Comparison of ENCODE assay signal across 22 cellular contexts in the genomic region with DNA sequence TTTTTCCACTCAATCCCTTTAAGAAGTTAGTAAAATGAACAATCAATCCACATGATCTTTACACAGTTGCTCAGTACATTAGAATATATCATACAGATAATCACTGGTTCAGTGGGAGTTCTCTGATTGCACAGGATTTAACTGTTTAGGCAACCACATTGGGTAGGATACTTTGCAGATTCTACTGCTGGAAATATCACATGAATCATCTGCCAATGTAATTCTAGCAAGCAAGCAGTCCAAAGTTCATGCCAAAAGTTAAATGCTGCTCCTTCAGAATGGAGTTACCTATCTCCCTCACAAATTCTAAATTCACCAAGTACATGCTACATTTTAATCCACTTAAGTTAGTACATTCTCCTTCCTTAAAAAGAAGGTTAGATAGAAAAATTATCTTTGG. TPM values are rescaled to one million over a fixed set of nuclear protein-coding genes. Genes with fewer than 3 reads are reported as not detected.
DNase-seq lines count a peak whose midpoint lies in the region; ATAC-seq, FAIRE-seq and TF ChIP-seq lines count a peak whose summit lies in the region.
"Had no signal": no experiment of that assay in that cellular context is flagged by ENCODE, and none has a peak within 500 bp of the region (broad histone marks: within the 10 kb centered on the region; RNA-seq: fewer than 3 reads in every experiment).

No MANE protein-coding gene starts in this region.

- no peak for FAIRE-seq in astrocyte (lab: Jason Lieb, UNC)
- FAIRE-seq in HTR-8/SVneo (lab: Jason Lieb, UNC), result no peak
- FAIRE-seq: A549 had no signal

- no peak overlapping the region for H2AK9ac ChIP-seq in IMR-90 (replicated peaks; ENCODE audit: low read depth, low read length, poor library complexity)

- H3K79me2 ChIP-seq in astrocyte (ENCODE audit: insufficient read depth, low read length), result no peaks in the 10 kb centered on the region

- H3K4me3 Mint-ChIP-seq in astrocyte (ENCODE audit: unreplicated experiment) (no peak overlapping the region), chondrocyte (ENCODE audit: unreplicated experiment) (no peak overlapping the region)
- no peak overlapping the region for H3K4me3 Mint-ChIP-seq in natural killer cell treated with Interleukin-12 subunit alpha and Interleukin-12 subunit beta and Interleukin-15 and Interleukin-18, amount 100 ng/mL, for 72 hours
- H3K4me3 Mint-ChIP-seq: naive thymus-derived CD8-positive, alpha-beta T cell; WTC11 had no signal

- H3K27ac Mint-ChIP-seq in astrocyte (ENCODE audit: unreplicated experiment) (no peak overlapping the region), chondrocyte (ENCODE audit: unreplicated experiment) (no peak overlapping the region)
- no peak overlapping the region for H3K27ac Mint-ChIP-seq in natural killer cell treated with Interleukin-12 subunit alpha and Interleukin-12 subunit beta and Interleukin-15 and Interleukin-18, amount 100 ng/mL, for 72 hours
- H3K27ac Mint-ChIP-seq: naive thymus-derived CD8-positive, alpha-beta T cell; WTC11 had no signal

- no peak overlapping the region for H2BK15ac ChIP-seq in IMR-90 (ENCODE audit: low read depth, low read length)

- no peak overlapping the region for H3K23ac ChIP-seq in IMR-90 (ENCODE audit: low read depth, low read length)

- TF ChIP-seq POLR2A in IMR-90 (IDR thresholded peaks at IDR 0.05; ENCODE audit: low read depth, low read length), result no peak

- H2BK5ac ChIP-seq in IMR-90 (ENCODE audit: low read depth, low read length, poor library complexity, severe bottlenecking), result peak overlapping the region; percentile 24

- CTCF ChIA-PET in IMR-90 (lab: Yijun Ruan, JAX), result interaction anchor here (1.5 kb wide), 1 partner anchor 43 kb away, joined by 4 read pairs; no protein-coding TSS in a partner anchor

- H3K9ac ChIP-seq in IMR-90 (ENCODE audit: low read depth, low read length), result no peak overlapping the region
- H3K9ac ChIP-seq in astrocyte (ENCODE audit: low read length), result no peak overlapping the region

- POLR2A ChIA-PET in IMR-90 (lab: Charles Lee; ENCODE audit: unreplicated experiment), result no interaction called here

- H2BK20ac ChIP-seq in IMR-90 (ENCODE audit: low read depth, low read length), result no peak overlapping the region

- H4K5ac ChIP-seq in IMR-90 (ENCODE audit: low read depth, low read length), result no peak overlapping the region

- no peak overlapping the region for H3K27ac ChIP-seq in IMR-90 (ENCODE audit: insufficient read depth, low read length)
- no peak overlapping the region for H3K27ac ChIP-seq in astrocyte (ENCODE audit: low read depth, low read length)
- H3K27ac ChIP-seq: A549, adrenal gland, left ventricle myocardium inferior, SJCRH30, vagina had no signal

- H3K36me3 ChIP-seq in IMR-90 (ENCODE audit: control insufficient read depth, insufficient read depth, low read length), result no peaks in the 10 kb centered on the region
- no peaks in the 10 kb centered on the region for H3K36me3 ChIP-seq in astrocyte (ENCODE audit: insufficient read depth, low read length)
- H3K36me3 ChIP-seq: adrenal gland, left ventricle myocardium inferior, SJCRH30, vagina had no signal

- H3K36me3 Mint-ChIP-seq in astrocyte (ENCODE audit: low read depth, unreplicated experiment) (no peaks in the 10 kb centered on the region), chondrocyte (ENCODE audit: low read depth) (no peaks in the 10 kb centered on the region)
- H3K36me3 Mint-ChIP-seq in natural killer cell treated with Interleukin-12 subunit alpha and Interleukin-12 subunit beta and Interleukin-15 and Interleukin-18, amount 100 ng/mL, for 72 hours, result peaks cover 2% of the 10 kb centered on the region
- H3K36me3 Mint-ChIP-seq: naive thymus-derived CD8-positive, alpha-beta T cell; WTC11 had no signal

- no peak overlapping the region for H3K18ac ChIP-seq in IMR-90 (ENCODE audit: low read depth, low read length)

- H3K14ac ChIP-seq in IMR-90 (replicated peaks; ENCODE audit: low read depth, low read length), result no peak overlapping the region

- in situ Hi-C loops in IMR-90 (cut with MboI; ENCODE audit: low sequenced_read_pairs), result no loop called here

- intact Hi-C loops in IMR-90 (cut with micrococcal nuclease), result no loop called here

- H3K4me1 ChIP-seq in IMR-90 (ENCODE audit: control insufficient read depth, insufficient read depth, low read length), result peaks cover 8% of the 10 kb centered on the region
- no peaks in the 10 kb centered on the region for H3K4me1 ChIP-seq in astrocyte (ENCODE audit: insufficient read depth, low read length)
- H3K4me1 ChIP-seq: A549, adrenal gland, left ventricle myocardium inferior, SJCRH30, vagina had no signal

- no peak for TF ChIP-seq RAD21 in IMR-90 (IDR thresholded peaks at IDR 0.05; ENCODE audit: low read length)

- H4K20me1 ChIP-seq in IMR-90 (ENCODE audit: insufficient read depth, low read length) (no peaks in the 10 kb centered on the region), astrocyte (ENCODE audit: insufficient read depth, low read length) (no peaks in the 10 kb centered on the region)

- no peak overlapping the region for H3K4ac ChIP-seq in IMR-90 (ENCODE audit: low read depth, low read length)

- peaks cover 3% of the 10 kb centered on the region; the same call in 1 of the 2 replicates for H3K9me1 ChIP-seq in IMR-90 (ENCODE audit: insufficient read depth, low read length)

- TF ChIP-seq CTCF in AG10803 (conservative IDR thresholded peaks at IDR 0.05; ENCODE audit: low read length), result no peak
- TF ChIP-seq CTCF in IMR-90 (conservative IDR thresholded peaks at IDR 0.05; ENCODE audit: low read depth, low read length), result no peak
- no peak for TF ChIP-seq CTCF in astrocyte (IDR thresholded peaks at IDR 0.05; ENCODE audit: insufficient read depth, low read depth, low read length)
- TF ChIP-seq CTCF in foreskin fibroblast (IDR thresholded peaks at IDR 0.05; ENCODE audit: low read depth, low read length), result no peak
- TF ChIP-seq CTCF in chondrocyte (IDR thresholded peaks at IDR 0.05), result no peak

- H3K4me3 ChIP-seq in AG10803 (ENCODE audit: low read length) (no peak overlapping the region), IMR-90 (ENCODE audit: insufficient read depth, low read depth, low read length) (no peak overlapping the region), astrocyte (ENCODE audit: insufficient read depth, low read depth, low read length) (no peak overlapping the region), foreskin fibroblast (ENCODE audit: low read depth in 1 of 2, low read length in 2 of 2) (no peak overlapping the region)
- H3K4me3 ChIP-seq: A549, adrenal gland, left ventricle myocardium inferior, SJCRH30, vagina had no signal

- H3K9me3 Mint-ChIP-seq in astrocyte (ENCODE audit: unreplicated experiment), result no peaks in the 10 kb centered on the region
- peaks cover 7% of the 10 kb centered on the region for H3K9me3 Mint-ChIP-seq in chondrocyte (ENCODE audit: low read depth)
- peaks cover 14% of the 10 kb centered on the region for H3K9me3 Mint-ChIP-seq in natural killer cell treated with Interleukin-12 subunit alpha and Interleukin-12 subunit beta and Interleukin-15 and Interleukin-18, amount 100 ng/mL, for 72 hours

- no peak for ATAC-seq in IMR-90 (ENCODE audit: low read depth)
- no peak for ATAC-seq in natural killer cell treated with Interleukin-12 subunit alpha and Interleukin-12 subunit beta and Interleukin-15 and Interleukin-18, amount 100 ng/mL, for 72 hours
- ATAC-seq: A549; naive thymus-derived CD8-positive, alpha-beta T cell; stimulated activated naive CD8-positive, alpha-beta T cell treated with anti-CD3 and anti-CD28 coated beads, Interleukin-15, Interleukin-2, amounts not matched to agents 100 U/mL and 50 U/mL, for 24 hours; WTC11 had no signal

- DNase-seq in AG10803 (ENCODE audit: low read depth) (peak; percentile 8), IMR-90 (peak; percentile 21), astrocyte (ENCODE audit: low read depth) (peak; percentile 10), foreskin fibroblast (peak; percentile 22 to 61), chondrocyte (ENCODE audit: low spot score) (no peak), HTR-8/SVneo (ENCODE audit: insufficient read length, low spot score) (no peak), superior temporal gyrus (ENCODE audit: extremely low spot score) (no peak)
- DNase-seq in natural killer cell treated with Interleukin-12 subunit alpha and Interleukin-12 subunit beta and Interleukin-15 and Interleukin-18, amount 100 ng/mL, for 72 hours (ENCODE audit: low spot score), result no peak
- DNase-seq: activated naive CD4-positive, alpha-beta T cell treated with Interleukin-2 at 50 U/mL for 16 hours; adrenal gland; effector CD4-positive, alpha-beta T cell; erythroblast; left ventricle myocardium inferior; naive thymus-derived CD8-positive, alpha-beta T cell; NCI-H187; NCI-H2171 treated with DMSO at 0.1 percent for 48 hours; NCI-H526 treated with DMSO at 0.1 percent for 48 hours; SJCRH30; stimulated activated naive CD8-positive, alpha-beta T cell treated with anti-CD3 and anti-CD28 coated beads, Interleukin-15, Interleukin-2, amounts not matched to agents 100 U/mL and 50 U/mL, for 24 hours had no signal

- no peak overlapping the region for H3K4me2 ChIP-seq in IMR-90 (ENCODE audit: low read depth, low read length)
- no peak overlapping the region for H3K4me2 ChIP-seq in astrocyte (ENCODE audit: low read length)
- H3K4me2 ChIP-seq: A549 had no signal

- no peak overlapping the region for H2AK5ac ChIP-seq in IMR-90 (ENCODE audit: low read depth, low read length)

- no TSS peak for BruUV-seq in IMR-90 (replicated peaks; lab: Mats Ljungman, UMichigan)

- H3K27me3 ChIP-seq in IMR-90 (ENCODE audit: control insufficient read depth, insufficient read depth, low read length) (no peaks in the 10 kb centered on the region), astrocyte (ENCODE audit: insufficient read depth, low read length) (no peaks in the 10 kb centered on the region)
- H3K27me3 ChIP-seq: adrenal gland, SJCRH30, vagina had no signal

- H2BK120ac ChIP-seq in IMR-90 (ENCODE audit: low read depth, low read length), result no peak overlapping the region

- no peak overlapping the region for H3K56ac ChIP-seq in IMR-90 (ENCODE audit: extremely low read depth, insufficient read depth, low read length)

- no peaks in the 10 kb centered on the region for H3K27me3 Mint-ChIP-seq in astrocyte (ENCODE audit: low read depth, unreplicated experiment)
- no peaks in the 10 kb centered on the region for H3K27me3 Mint-ChIP-seq in chondrocyte (ENCODE audit: low read depth)
- H3K27me3 Mint-ChIP-seq in natural killer cell treated with Interleukin-12 subunit alpha and Interleukin-12 subunit beta and Interleukin-15 and Interleukin-18, amount 100 ng/mL, for 72 hours, result no peaks in the 10 kb centered on the region

- no peak overlapping the region for H2AFZ ChIP-seq in IMR-90 (replicated peaks; ENCODE audit: low read length, poor library complexity)
- no peak overlapping the region for H2AFZ ChIP-seq in astrocyte (ENCODE audit: low read depth, low read length)

- no peak overlapping the region for H4K91ac ChIP-seq in IMR-90 (ENCODE audit: insufficient read depth, low read depth, low read length)

- H4K8ac ChIP-seq in IMR-90 (ENCODE audit: low read depth in 2 of 2, low read length in 2 of 2), result no peak overlapping the region

- H3K79me1 ChIP-seq in IMR-90 (ENCODE audit: low read depth in 1 of 2, low read length in 2 of 2), result peaks cover 3 to 11% of the 10 kb centered on the region in 2 experiments; a peak in 2 of 4 replicates

- peaks cover 6% of the 10 kb centered on the region for H3K4me1 Mint-ChIP-seq in astrocyte (ENCODE audit: low read depth, unreplicated experiment)
- peaks cover 23% of the 10 kb centered on the region for H3K4me1 Mint-ChIP-seq in chondrocyte (ENCODE audit: low read depth)
- no peaks in the 10 kb centered on the region for H3K4me1 Mint-ChIP-seq in natural killer cell treated with Interleukin-12 subunit alpha and Interleukin-12 subunit beta and Interleukin-15 and Interleukin-18, amount 100 ng/mL, for 72 hours (ENCODE audit: low read depth in 2 of 2)
- H3K4me1 Mint-ChIP-seq: naive thymus-derived CD8-positive, alpha-beta T cell; WTC11 had no signal

- H3K9me3 ChIP-seq in IMR-90 (ENCODE audit: control insufficient read depth, insufficient read depth, low read length), result no peaks in the 10 kb centered on the region
- no peaks in the 10 kb centered on the region for H3K9me3 ChIP-seq in astrocyte (ENCODE audit: insufficient read depth, low read depth, low read length)
- H3K9me3 ChIP-seq: A549, adrenal gland, SJCRH30, vagina had no signal

- dilution Hi-C loops in IMR-90 (cut with HindIII; ENCODE audit: low sequenced_read_pairs, unreplicated experiment), result no loop called here

RNA-seq across cellular contexts. Expression of gene NEGR1, which starts 52.4 kb away (rescaled TPM):
- total RNA-seq in IMR-90 (2012; rRNA removed), result 9.1 and 13.1 TPM in 2 replicates
- 3.7 and 5.1 TPM in 2 replicates for polyA plus RNA-seq in IMR-90 (2012; rRNA removed)
- polyA plus RNA-seq in IMR-90 (2012; cell fraction: cytosol; rRNA removed), result 0.33 and 0.47 TPM in 2 replicates
- 0.28 and 3.2 TPM in 2 replicates for polyA plus RNA-seq in IMR-90 (2012; cell fraction: nucleus; rRNA removed; ENCODE audit: low replicate concordance)
- 7.4 and 8.6 TPM in 2 replicates for total RNA-seq in astrocyte
- 6.4 to 9.0 TPM (median 7.7 TPM) in 3 replicates for total RNA-seq in chondrocyte
- not detected for total RNA-seq in natural killer cell treated with Interleukin-12 subunit alpha and Interleukin-12 subunit beta and Interleukin-15 and Interleukin-18, amount 100 ng/mL, for 72 hours
- total RNA-seq: naive thymus-derived CD8-positive, alpha-beta T cell had no signal
- polyA plus RNA-seq: A549; naive thymus-derived CD8-positive, alpha-beta T cell had no signal

Comparison
In these comparisons a context has a peak if more than half of its experiments do, and no peak if none do; other contexts are left out.
1. DNase-seq: peak in AG10803 (single experiment), IMR-90 (single experiment), astrocyte (single experiment) and foreskin fibroblast (2 of 2); none in chondrocyte (single experiment), HTR-8/SVneo (single experiment), superior temporal gyrus (single experiment) and natural killer cell treated with Interleukin-12 subunit alpha and Interleukin-12 subunit beta and Interleukin-15 and Interleukin-18, amount 100 ng/mL, for 72 hours (single experiment).